ENCODE assay signal across 8 cellular contexts in genomic region chr3:69212411-69213160, GRCh38.
DNase-seq lines count a peak whose midpoint lies in the region; ATAC-seq, FAIRE-seq and TF ChIP-seq lines count a peak whose summit lies in the region.

No MANE protein-coding gene starts in this region.

- H3K4me3 ChIP-seq in astrocyte of the cerebellum (ENCODE audit: low read depth, low read length) (no peak overlapping the region), neutrophil (ENCODE audit: low read depth in 1 of 2, low read length in 1 of 2) (peak overlapping the region in 1 of 2 experiments; percentile 16)

- H3K27ac ChIP-seq in neutrophil, result peak overlapping the region; percentile 84

- H3K9me3 ChIP-seq in neutrophil, result no peaks in the 10 kb centered on the region

- H3K27me3 ChIP-seq in neutrophil, result no peaks in the 10 kb centered on the region

- peaks cover 33 to 38% of the 10 kb centered on the region in 2 experiments for H3K4me1 ChIP-seq in neutrophil (ENCODE audit: control insufficient read depth in 1 of 2, insufficient read depth in 1 of 2, low read depth in 1 of 2, low read length in 1 of 2)

- no peak for FAIRE-seq in HTR-8/SVneo (lab: Jason Lieb, UNC)

- peak; percentile 6 for DNase-seq in AG08395 (ENCODE audit: low spot score)
- peak; percentile 7 for DNase-seq in GM20000 (ENCODE audit: low spot score)
- peak; percentile 52 for DNase-seq in HTR-8/SVneo (ENCODE audit: insufficient read length, low spot score)
- DNase-seq in astrocyte of the cerebellum (ENCODE audit: low read depth), result peak; percentile 49
- DNase-seq in stimulated activated CD4-positive, alpha-beta T cell treated with anti-CD3 and anti-CD28 coated beads, Interleukin-4, amount 100 ng/mL, for 24 hours, result no peak
- DNase-seq in NCI-H510A (lab: John Stamatoyannopoulos, UW), result no peak

- in situ Hi-C loops in astrocyte of the cerebellum (cut with HindIII; ENCODE audit: low sequenced_read_pairs), result no loop called here

- no peak for ATAC-seq in HG03097 (IDR thresholded peaks at IDR 0.05; ENCODE audit: low FRiP score, unreplicated experiment)

- peaks cover 14% of the 10 kb centered on the region for H3K36me3 ChIP-seq in neutrophil

- TF ChIP-seq CTCF in GM20000 (IDR thresholded peaks at IDR 0.05; ENCODE audit: extremely low read depth, missing control alignments), result no peak
- no peak for TF ChIP-seq CTCF in astrocyte of the cerebellum (IDR thresholded peaks at IDR 0.05; ENCODE audit: low read depth, low read length, missing control alignments)
- no peak for TF ChIP-seq CTCF in neutrophil (IDR thresholded peaks at IDR 0.05)

Comparison
In these comparisons a context has a peak if more than half of its experiments do, and no peak if none do; other contexts are left out.
1. DNase-seq: peak in AG08395 (single experiment), GM20000 (single experiment), HTR-8/SVneo (single experiment) and astrocyte of the cerebellum (single experiment); none in stimulated activated CD4-positive, alpha-beta T cell treated with anti-CD3 and anti-CD28 coated beads, Interleukin-4, amount 100 ng/mL, for 24 hours (single experiment) and NCI-H510A (single experiment).